In the genomic region with DNA sequence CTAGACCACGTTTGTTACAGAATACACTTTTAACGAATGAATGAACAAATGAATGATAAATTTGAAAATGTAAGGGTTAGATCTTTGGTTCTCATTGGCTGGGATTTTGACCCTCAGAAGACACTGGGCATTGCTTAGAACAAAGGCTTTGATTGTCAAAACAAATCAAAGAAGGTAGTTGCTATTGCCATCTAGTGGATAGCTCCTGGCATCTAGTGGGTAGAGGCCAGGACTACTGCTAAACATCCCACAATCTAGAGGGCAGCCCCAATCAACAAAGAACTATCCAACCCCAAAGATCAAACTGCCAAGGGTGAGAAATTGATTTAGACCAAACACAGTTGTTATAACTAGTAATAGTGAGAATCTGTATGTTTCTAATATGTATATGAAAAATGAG, we compare ENCODE assay signal across 8 cellular contexts.
A peak's percentile ranks its signal among the peaks of the same experiment; 100 is the strongest.
DNase-seq lines count a peak whose midpoint lies in the region; ATAC-seq and TF ChIP-seq lines count a peak whose summit lies in the region.

No MANE protein-coding gene starts in this region.

- no peaks in the 10 kb centered on the region for H4K20me1 ChIP-seq in Karpas-422 (ENCODE audit: insufficient read depth, low read depth, low read length)

- H3K9me3 Mint-ChIP-seq in chondrocyte (ENCODE audit: low read depth) = no peaks in the 10 kb centered on the region
- H3K9me3 Mint-ChIP-seq in activated naive CD8-positive, alpha-beta T cell treated with anti-CD3 and anti-CD28 coated beads, Interleukin-2, amount 50 U/mL, for 24 hours = no peaks in the 10 kb centered on the region
- peaks cover 15% of the 10 kb centered on the region for H3K9me3 Mint-ChIP-seq in stimulated activated effector memory CD8-positive, alpha-beta T cell treated with anti-CD3 and anti-CD28 coated beads, Interleukin-12 subunit alpha, Interleukin-12 subunit beta, amount 100 ng/mL, for 72 hours

- no peaks in the 10 kb centered on the region for H3K27me3 ChIP-seq in Karpas-422 (ENCODE audit: low read length)

- no peaks in the 10 kb centered on the region for H3K36me3 ChIP-seq in Karpas-422 (ENCODE audit: insufficient read depth, low read length)

- H2AFZ ChIP-seq in Karpas-422 (ENCODE audit: low read length) = no peak overlapping the region

- peak; percentile 46 for DNase-seq in Karpas-422
- no peak for DNase-seq in chondrocyte (ENCODE audit: low spot score)
- DNase-seq in KG1 (lab: John Stamatoyannopoulos, UW) = no peak
- no peak for DNase-seq in activated naive CD8-positive, alpha-beta T cell treated with anti-CD3 and anti-CD28 coated beads, Interleukin-2, amount 50 U/mL, for 24 hours
- DNase-seq in stimulated activated effector memory CD8-positive, alpha-beta T cell treated with anti-CD3 and anti-CD28 coated beads, Interleukin-12 subunit alpha, Interleukin-12 subunit beta, amount 100 ng/mL, for 72 hours (ENCODE audit: low spot score in 2 of 2) = no peak

- no peak overlapping the region for H3K27ac Mint-ChIP-seq in chondrocyte (ENCODE audit: unreplicated experiment)
- no peak overlapping the region for H3K27ac Mint-ChIP-seq in activated naive CD8-positive, alpha-beta T cell treated with anti-CD3 and anti-CD28 coated beads, Interleukin-2, amount 50 U/mL, for 24 hours
- no peak overlapping the region for H3K27ac Mint-ChIP-seq in stimulated activated effector memory CD8-positive, alpha-beta T cell treated with anti-CD3 and anti-CD28 coated beads, Interleukin-12 subunit alpha, Interleukin-12 subunit beta, amount 100 ng/mL, for 72 hours

- no peak overlapping the region for H3K27ac ChIP-seq in Karpas-422 (ENCODE audit: low read length)

- no peak overlapping the region for H3K4me3 ChIP-seq in Karpas-422 (ENCODE audit: low read length)

- H3K9me3 ChIP-seq in Karpas-422 (ENCODE audit: low read length) = no peaks in the 10 kb centered on the region

- H3K9ac ChIP-seq in Karpas-422 (ENCODE audit: low read length) = no peak overlapping the region

- no peak overlapping the region for H3K4me2 ChIP-seq in Karpas-422 (ENCODE audit: low read depth, low read length, poor library complexity, severe bottlenecking)

- H3K27me3 Mint-ChIP-seq in chondrocyte (ENCODE audit: low read depth) = peaks cover 13% of the 10 kb centered on the region
- H3K27me3 Mint-ChIP-seq in activated naive CD8-positive, alpha-beta T cell treated with anti-CD3 and anti-CD28 coated beads, Interleukin-2, amount 50 U/mL, for 24 hours = no peaks in the 10 kb centered on the region

- no peaks in the 10 kb centered on the region for H3K4me1 Mint-ChIP-seq in chondrocyte (ENCODE audit: low read depth)
- no peaks in the 10 kb centered on the region for H3K4me1 Mint-ChIP-seq in activated naive CD8-positive, alpha-beta T cell treated with anti-CD3 and anti-CD28 coated beads, Interleukin-2, amount 50 U/mL, for 24 hours
- no peaks in the 10 kb centered on the region for H3K4me1 Mint-ChIP-seq in stimulated activated effector memory CD8-positive, alpha-beta T cell treated with anti-CD3 and anti-CD28 coated beads, Interleukin-12 subunit alpha, Interleukin-12 subunit beta, amount 100 ng/mL, for 72 hours

- no peaks in the 10 kb centered on the region for H3K36me3 Mint-ChIP-seq in chondrocyte (ENCODE audit: low read depth)
- H3K36me3 Mint-ChIP-seq in activated naive CD8-positive, alpha-beta T cell treated with anti-CD3 and anti-CD28 coated beads, Interleukin-2, amount 50 U/mL, for 24 hours (ENCODE audit: low read depth) = no peaks in the 10 kb centered on the region
- no peaks in the 10 kb centered on the region for H3K36me3 Mint-ChIP-seq in stimulated activated effector memory CD8-positive, alpha-beta T cell treated with anti-CD3 and anti-CD28 coated beads, Interleukin-12 subunit alpha, Interleukin-12 subunit beta, amount 100 ng/mL, for 72 hours

- no peaks in the 10 kb centered on the region for H3K79me2 ChIP-seq in Karpas-422 (ENCODE audit: low read length)

- no peaks in the 10 kb centered on the region for H3K4me1 ChIP-seq in Karpas-422 (ENCODE audit: low read length)

- peak; percentile 76 for ATAC-seq in GM21717 (IDR thresholded peaks at IDR 0.05; ENCODE audit: unreplicated experiment)
- no peak for ATAC-seq in HG03045 (IDR thresholded peaks at IDR 0.05; ENCODE audit: unreplicated experiment)
- ATAC-seq in activated naive CD8-positive, alpha-beta T cell treated with anti-CD3 and anti-CD28 coated beads, Interleukin-2, amount 50 U/mL, for 24 hours = no peak
- no peak for ATAC-seq in stimulated activated effector memory CD8-positive, alpha-beta T cell treated with anti-CD3 and anti-CD28 coated beads, Interleukin-12 subunit alpha, Interleukin-12 subunit beta, amount 100 ng/mL, for 72 hours

- no peak overlapping the region for H3K4me3 Mint-ChIP-seq in chondrocyte (ENCODE audit: unreplicated experiment)
- no peak overlapping the region for H3K4me3 Mint-ChIP-seq in activated naive CD8-positive, alpha-beta T cell treated with anti-CD3 and anti-CD28 coated beads, Interleukin-2, amount 50 U/mL, for 24 hours
- H3K4me3 Mint-ChIP-seq in stimulated activated effector memory CD8-positive, alpha-beta T cell treated with anti-CD3 and anti-CD28 coated beads, Interleukin-12 subunit alpha, Interleukin-12 subunit beta, amount 100 ng/mL, for 72 hours = no peak overlapping the region

- peak; percentile 43 for TF ChIP-seq CTCF in GM12872 (IDR thresholded peaks at IDR 0.05; ENCODE audit: insufficient read depth, low read depth, low read length)
- peak; percentile 60 for TF ChIP-seq CTCF in chondrocyte (IDR thresholded peaks at IDR 0.05)

- no peaks in the 10 kb centered on the region for H3K9me2 ChIP-seq in Karpas-422 (replicated peaks; ENCODE audit: insufficient read depth, low read length)
